In genomic region chr18:44229693-44230108, GRCh38 we compare ENCODE assay signal across 12 cellular contexts.
DNase-seq lines count a peak whose midpoint lies in the region; ATAC-seq and TF ChIP-seq lines count a peak whose summit lies in the region.
"Had no signal": no experiment of that assay in that cellular context is flagged by ENCODE, and none has a peak within 500 bp of the region (broad histone marks: within the 10 kb centered on the region; RNA-seq: fewer than 3 reads in every experiment).

No MANE protein-coding gene starts in this region.

- ATAC-seq in GM19351 (IDR thresholded peaks at IDR 0.05; ENCODE audit: unreplicated experiment) (no peak), HG03139 (IDR thresholded peaks at IDR 0.05; ENCODE audit: unreplicated experiment) (no peak), HG02885 (IDR thresholded peaks at IDR 0.05; ENCODE audit: poor library complexity, unreplicated experiment) (no peak)

- H3F3A ChIP-seq in GM23248 (ENCODE audit: insufficient read depth), result no peaks in the 10 kb centered on the region

- no peaks in the 10 kb centered on the region for H3K9me3 Mint-ChIP-seq in brain

- peak overlapping the region; percentile 15 for H3K4me2 ChIP-seq in GM23248 (ENCODE audit: unreplicated experiment)

- no peaks in the 10 kb centered on the region for H3K36me3 Mint-ChIP-seq in brain

- DNase-seq in GM23248 (peak; percentile 51), left ventricle myocardium inferior (peak; percentile 74), NCI-H2107 treated with DMSO at 0.1 percent for 48 hours (lab: John Stamatoyannopoulos, UW; ENCODE audit: unreplicated experiment) (no peak)
- DNase-seq: COR-L47, NCI-H1417, T-helper 1 cell had no signal

- H3K4me3 Mint-ChIP-seq in brain, result no peak overlapping the region

- no peak overlapping the region for H3K27ac ChIP-seq in GM23248
- H3K27ac ChIP-seq in left ventricle myocardium inferior (replicated peaks), result peak overlapping the region; percentile 44
- peak overlapping the region; percentile 65 for H3K27ac ChIP-seq in rectal smooth muscle tissue (ENCODE audit: low read depth, low read length)

- no peaks in the 10 kb centered on the region for H3K36me3 ChIP-seq in GM23248 (ENCODE audit: low read depth)
- H3K36me3 ChIP-seq in left ventricle myocardium inferior, result no peaks in the 10 kb centered on the region
- H3K36me3 ChIP-seq in rectal smooth muscle tissue (ENCODE audit: control insufficient read depth, insufficient read depth, low read length), result no peaks in the 10 kb centered on the region

- no peaks in the 10 kb centered on the region for H4K20me1 ChIP-seq in GM23248 (ENCODE audit: insufficient read depth)

- in situ Hi-C loops in GM23248 (cut with MboI), result no loop called here

- peaks cover 15% of the 10 kb centered on the region for H3K4me1 Mint-ChIP-seq in brain

- no peaks in the 10 kb centered on the region for H3K79me2 ChIP-seq in GM23248 (ENCODE audit: insufficient read depth)

- no peaks in the 10 kb centered on the region for H3K4me1 ChIP-seq in GM23248 (ENCODE audit: insufficient read depth)
- peaks cover 10% of the 10 kb centered on the region for H3K4me1 ChIP-seq in left ventricle myocardium inferior
- H3K4me1 ChIP-seq in rectal smooth muscle tissue (ENCODE audit: control insufficient read depth, insufficient read depth, low read length), result peaks cover 21% of the 10 kb centered on the region

- TF ChIP-seq CTCF in brain (conservative IDR thresholded peaks at IDR 0.05) (no peak), left ventricle myocardium inferior (IDR thresholded peaks at IDR 0.05; ENCODE audit: borderline replicate concordance) (peak; percentile 28)

- H3K9ac ChIP-seq in GM23248 (no peak overlapping the region), rectal smooth muscle tissue (ENCODE audit: low read length) (no peak overlapping the region)

- H3K9me2 ChIP-seq in GM23248 (ENCODE audit: insufficient read depth), result no peaks in the 10 kb centered on the region

- 10% methylated on average over 3 of the region's 3 CpGs for WGBS in GM23248 (ENCODE audit: low coverage in 1 of 2, low lambda C conversion rate in 2 of 2, missing lambda C conversion rate in 2 of 2), 2 experiments

- no peaks in the 10 kb centered on the region for H3K9me3 ChIP-seq in GM23248 (ENCODE audit: low read depth)
- H3K9me3 ChIP-seq in left ventricle myocardium inferior (replicated peaks), result no peaks in the 10 kb centered on the region

- intact Hi-C loops in left ventricle myocardium inferior (cut with micrococcal nuclease), result no loop called here

- peaks cover 8% of the 10 kb centered on the region for H3K27me3 Mint-ChIP-seq in brain

- peak overlapping the region in 4 of 5 experiments; percentile 34 to 84 (median 52) for H3K27ac Mint-ChIP-seq in brain

- H3K27me3 ChIP-seq in GM23248 (replicated peaks; ENCODE audit: insufficient read depth) (no peaks in the 10 kb centered on the region), left ventricle myocardium inferior (ENCODE audit: low read depth) (no peaks in the 10 kb centered on the region), rectal smooth muscle tissue (ENCODE audit: control insufficient read depth, insufficient read depth, low read length) (no peaks in the 10 kb centered on the region)

- H2AFZ ChIP-seq in GM23248, result no peak overlapping the region

- no peak overlapping the region for H3K4me3 ChIP-seq in GM23248
- H3K4me3 ChIP-seq in left ventricle myocardium inferior, result no peak overlapping the region
- H3K4me3 ChIP-seq in rectal smooth muscle tissue (ENCODE audit: low read length), result no peak overlapping the region
- H3K4me3 ChIP-seq: skin epidermis had no signal
